2 cellular contexts compared by ENCODE assay signal in genomic region chr6:89706121-89706520, GRCh38.
TF ChIP-seq lines count a peak whose summit lies in the region.

No MANE protein-coding gene starts in this region.

TF ChIP-seq in liver, 16 proteins besides CTCF, POLR2A, EP300 and RAD21 (continued from another document):
- TF ChIP-seq HNF4A (conservative IDR thresholded peaks at IDR 0.05) (peak; percentile 70 to 72), ATF3 (IDR thresholded peaks at IDR 0.05) (no peak), EGR1 (IDR thresholded peaks at IDR 0.05; ENCODE audit: low read depth in 2 of 2) (no peak), ZBTB33 (IDR thresholded peaks at IDR 0.05) (peak; percentile 9)

TF ChIP-seq in HepG2, 621 proteins besides CTCF, POLR2A, EP300 and RAD21 (continued from another document):
- no peak for TF ChIP-seq SUZ12 (IDR thresholded peaks at IDR 0.05; ENCODE audit: low read depth, low read length)
- no peak for TF ChIP-seq ZNF547 (CRISPR knock-in tag; IDR thresholded peaks at IDR 0.05)
- no peak for TF ChIP-seq ZNF513 (CRISPR knock-in tag; conservative IDR thresholded peaks at IDR 0.05)
- TF ChIP-seq CBX2 (IDR thresholded peaks at IDR 0.05; ENCODE audit: low read depth, low read length), result no peak
- no peak for TF ChIP-seq CBX2 (CRISPR knock-in tag; IDR thresholded peaks at IDR 0.05; ENCODE audit: low read depth)
- TF ChIP-seq PHF20 (CRISPR knock-in tag; IDR thresholded peaks at IDR 0.05), result no peak
- TF ChIP-seq ZNF12 (CRISPR knock-in tag; IDR thresholded peaks at IDR 0.05), result no peak
- no peak for TF ChIP-seq ZNF121 (CRISPR knock-in tag; IDR thresholded peaks at IDR 0.05)
- no peak for TF ChIP-seq MEIS1 (CRISPR knock-in tag; IDR thresholded peaks at IDR 0.05; ENCODE audit: borderline replicate concordance)
- TF ChIP-seq ZEB1 (IDR thresholded peaks at IDR 0.05; ENCODE audit: insufficient replicate concordance, low read depth), result no peak
- no peak for TF ChIP-seq PBX2 (CRISPR knock-in tag; IDR thresholded peaks at IDR 0.05)
- no peak for TF ChIP-seq KAT2B (IDR thresholded peaks at IDR 0.05; ENCODE audit: borderline replicate concordance, low read depth, low read length)
- no peak for TF ChIP-seq KDM1A (CRISPR knock-in tag; IDR thresholded peaks at IDR 0.05)
- TF ChIP-seq MAX (IDR thresholded peaks at IDR 0.05), result no peak
- no peak for TF ChIP-seq TCF7 (IDR thresholded peaks at IDR 0.05; ENCODE audit: low read depth)
- TF ChIP-seq SMARCC2 (IDR thresholded peaks at IDR 0.05), result no peak
